ENCODE assay signal across 9 cellular contexts in genomic region chr16:74601131-74601871, GRCh38. TPM values are rescaled to one million over a fixed set of nuclear protein-coding genes. Genes with fewer than 3 reads are reported as not detected.
DNase-seq lines count a peak whose midpoint lies in the region; ATAC-seq and TF ChIP-seq lines count a peak whose summit lies in the region.
"Had no signal": no experiment of that assay in that cellular context is flagged by ENCODE, and none has a peak within 500 bp of the region (broad histone marks: within the 10 kb centered on the region; RNA-seq: fewer than 3 reads in every experiment).

No MANE protein-coding gene starts in this region.

- TF ChIP-seq CTCF in A673 (conservative IDR thresholded peaks at IDR 0.05; ENCODE audit: low read depth, low read length), result no peak
- no peak for TF ChIP-seq CTCF in brain (conservative IDR thresholded peaks at IDR 0.05)

- ATAC-seq in HG02623 (IDR thresholded peaks at IDR 0.05; ENCODE audit: unreplicated experiment), result peak; percentile 74
- no peak for ATAC-seq in GM18502 (IDR thresholded peaks at IDR 0.05; ENCODE audit: poor library complexity, unreplicated experiment)

- peaks cover 0 to 2% (median 2%) of the 10 kb centered on the region in 5 experiments for H3K9me3 Mint-ChIP-seq in brain
- H3K9me3 Mint-ChIP-seq: nephron had no signal

- intact Hi-C loops in A673 (cut with micrococcal nuclease; ENCODE audit: unreplicated experiment), result loop anchor here (10.0 kb wide), 1 partner anchor 106 kb away; no protein-coding TSS in a partner anchor

- peaks cover 60% of the 10 kb centered on the region for H3K36me3 Mint-ChIP-seq in brain

- no peaks in the 10 kb centered on the region for H3K9me3 ChIP-seq in A673 (ENCODE audit: low read depth, low read length, poor library complexity, severe bottlenecking)

- peaks cover 60% of the 10 kb centered on the region for H3K4me1 Mint-ChIP-seq in brain

- peak overlapping the region in 3 of 5 experiments; percentile 6 to 37 (median 31) for H3K27ac Mint-ChIP-seq in brain

- no peak for DNase-seq in A673 (ENCODE audit: low spot score)
- peak; percentile 16 to 90 (median 56) for DNase-seq in T-helper 2 cell
- peak; percentile 34 to 43 for DNase-seq in stimulated activated CD8-positive, alpha-beta memory T cell treated with anti-CD3 and anti-CD28 coated beads, Interleukin-7, amount 100 ng/mL, for 4 hours (ENCODE audit: low read depth in 2 of 2)
- no peak for DNase-seq in NCI-H1694 (lab: John Stamatoyannopoulos, UW)
- DNase-seq in NCI-H446 (lab: John Stamatoyannopoulos, UW), result no peak

- H3K4me3 Mint-ChIP-seq in brain, result peak overlapping the region in 3 of 5 experiments; percentile 12 to 66 (median 34)

- no peaks in the 10 kb centered on the region for H3K27me3 ChIP-seq in A673 (replicated peaks; ENCODE audit: insufficient read depth, low read depth, low read length, poor library complexity)

- peak overlapping the region; percentile 73 for H3K27ac ChIP-seq in A673 (ENCODE audit: low read depth, low read length, poor library complexity, severe bottlenecking)

- POLR2A ChIA-PET in A673 (lab: Charles Lee; ENCODE audit: low non-redundant PET), result interaction anchor here (0.5 to 0.8 kb wide), 4 partner anchors 40 to 250 kb away, joined by 3 to 4 read pairs (median 4); no protein-coding TSS in a partner anchor

- peaks cover 4% of the 10 kb centered on the region for H3K27me3 Mint-ChIP-seq in brain

- peak overlapping the region; percentile 85 for H3K4me3 ChIP-seq in A673 (ENCODE audit: low read depth, low read length, poor library complexity, severe bottlenecking)

- H3K4me1 ChIP-seq in A673 (ENCODE audit: insufficient read depth, low read length, poor library complexity, severe bottlenecking), result peaks cover 24% of the 10 kb centered on the region

- peaks cover 58% of the 10 kb centered on the region for H3K36me3 ChIP-seq in A673 (ENCODE audit: insufficient read depth, low read length, poor library complexity, severe bottlenecking)

- BruUV-seq in A673 (replicated peaks; lab: Mats Ljungman, UMichigan), result no TSS peak

- CTCF ChIA-PET in A673 (lab: Charles Lee), result no interaction called here

RNA-seq across cellular contexts. Expression of gene GLG1, which starts 5.6 kb away (rescaled TPM):
- 487 and 587 TPM in 2 replicates for total RNA-seq in A673 (2021)
- polyA plus RNA-seq in brain (ENCODE audit: insufficient read depth, low read depth, low replicate concordance), result 88.0 TPM

Comparison
In these comparisons a context has a peak if more than half of its experiments do, and no peak if none do; other contexts are left out.
1. DNase-seq: peak in T-helper 2 cell (5 of 5) and stimulated activated CD8-positive, alpha-beta memory T cell treated with anti-CD3 and anti-CD28 coated beads, Interleukin-7, amount 100 ng/mL, for 4 hours (2 of 2); none in A673 (single experiment), NCI-H1694 (single experiment) and NCI-H446 (0 of 2).